In the genomic region with DNA sequence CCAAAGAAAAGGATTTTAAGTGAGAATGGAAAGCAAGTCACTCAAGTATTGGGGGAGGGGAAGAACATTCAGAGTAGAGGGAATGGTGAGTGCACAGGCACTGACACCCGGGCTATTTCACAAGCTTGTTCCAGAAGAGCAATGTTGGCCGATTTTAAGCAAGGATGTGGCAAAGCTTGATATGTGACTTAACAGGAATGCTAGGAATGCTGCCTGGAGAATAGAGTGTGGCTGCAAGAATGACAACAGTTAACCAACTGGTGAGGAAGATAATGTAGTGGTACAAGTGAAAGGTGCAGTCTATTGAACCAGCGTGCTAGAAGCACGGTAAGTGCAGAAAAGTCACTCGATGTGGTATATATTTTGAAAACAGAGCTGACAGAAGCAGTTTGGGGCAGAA, we compare ENCODE assay signal across 12 cellular contexts. TPM values are rescaled to one million over a fixed set of nuclear protein-coding genes. Genes with fewer than 3 reads are reported as not detected.
DNase-seq lines count a peak whose midpoint lies in the region; ATAC-seq and TF ChIP-seq lines count a peak whose summit lies in the region.
"Had no signal": no experiment of that assay in that cellular context is flagged by ENCODE, and none has a peak within 500 bp of the region (broad histone marks: within the 10 kb centered on the region; RNA-seq: fewer than 3 reads in every experiment).

No MANE protein-coding gene starts in this region.

- H3K27ac ChIP-seq in AG04450 (ENCODE audit: low read depth, low read length) (peak overlapping the region; percentile 49), IMR-90 (ENCODE audit: insufficient read depth, low read length) (peak overlapping the region; percentile 80), endodermal cell (ENCODE audit: low read depth, low read length) (no peak overlapping the region), lower lobe of right lung (no peak overlapping the region), ascending aorta (no peak overlapping the region)

- TF ChIP-seq CTCF in AG04450 (IDR thresholded peaks at IDR 0.05; ENCODE audit: low read depth, low read length) (no peak), IMR-90 (conservative IDR thresholded peaks at IDR 0.05; ENCODE audit: low read depth, low read length) (no peak), endodermal cell (conservative IDR thresholded peaks at IDR 0.05) (no peak), lower lobe of right lung (IDR thresholded peaks at IDR 0.05) (no peak), ascending aorta (IDR thresholded peaks at IDR 0.05) (no peak)

- H3K9me1 ChIP-seq in IMR-90 (ENCODE audit: insufficient read depth, low read length) = peaks cover 27% of the 10 kb centered on the region

- H3K36me3 ChIP-seq in IMR-90 (ENCODE audit: control insufficient read depth, insufficient read depth, low read length) = no peaks in the 10 kb centered on the region
- no peaks in the 10 kb centered on the region for H3K36me3 ChIP-seq in endodermal cell (ENCODE audit: control insufficient read depth, insufficient read depth, low read length)
- H3K36me3 ChIP-seq in lower lobe of right lung = no peaks in the 10 kb centered on the region
- no peaks in the 10 kb centered on the region for H3K36me3 ChIP-seq in ascending aorta

- peak; percentile 38 for ATAC-seq in IMR-90 (ENCODE audit: low read depth)
- peak; percentile 39 to 53 for ATAC-seq in lower lobe of right lung
- ATAC-seq in GM19328 (IDR thresholded peaks at IDR 0.05; ENCODE audit: unreplicated experiment) = no peak
- no peak for ATAC-seq in GM19395 (IDR thresholded peaks at IDR 0.05; ENCODE audit: unreplicated experiment)
- ATAC-seq: CD8-positive, alpha-beta T cell; naive thymus-derived CD8-positive, alpha-beta T cell had no signal

- H3K4me3 ChIP-seq in AG04450 (ENCODE audit: low read depth, low read length) (no peak overlapping the region), IMR-90 (ENCODE audit: insufficient read depth, low read depth, low read length) (no peak overlapping the region), endodermal cell (ENCODE audit: low read length) (no peak overlapping the region), lower lobe of right lung (no peak overlapping the region), ascending aorta (no peak overlapping the region)

- peak overlapping the region; percentile 94 for H2BK120ac ChIP-seq in IMR-90 (ENCODE audit: low read depth, low read length)

- peak; percentile 61 for DNase-seq in AG04450 (ENCODE audit: low read depth, low spot score)
- peak; percentile 85 for DNase-seq in IMR-90
- DNase-seq in endodermal cell = peak; percentile 80
- no peak for DNase-seq in lower lobe of right lung
- no peak for DNase-seq in ascending aorta (ENCODE audit: low spot score in 2 of 2)
- no peak for DNase-seq in D341Med (ENCODE audit: low spot score)
- DNase-seq: CD8-positive, alpha-beta T cell; effector CD4-positive, alpha-beta T cell; naive thymus-derived CD8-positive, alpha-beta T cell; NCI-H187 had no signal

- H2BK5ac ChIP-seq in IMR-90 (ENCODE audit: low read depth, low read length, poor library complexity, severe bottlenecking) = peak overlapping the region; percentile 98

- H3K27me3 Mint-ChIP-seq in endodermal cell (ENCODE audit: insufficient read depth) = peaks cover 5% of the 10 kb centered on the region

- BruUV-seq in IMR-90 (replicated peaks; lab: Mats Ljungman, UMichigan) = no TSS peak

- peak overlapping the region; percentile 94 for H4K91ac ChIP-seq in IMR-90 (ENCODE audit: insufficient read depth, low read depth, low read length)

- peak overlapping the region; percentile 58 for H2AK9ac ChIP-seq in IMR-90 (replicated peaks; ENCODE audit: low read depth, low read length, poor library complexity)

- H3K18ac ChIP-seq in IMR-90 (ENCODE audit: low read depth, low read length) = peak overlapping the region; percentile 49; the same call in 1 of the 2 replicates

- H3K27me3 ChIP-seq in AG04450 (ENCODE audit: control insufficient read depth, insufficient read depth, low read length) (no peaks in the 10 kb centered on the region), IMR-90 (ENCODE audit: control insufficient read depth, insufficient read depth, low read length) (no peaks in the 10 kb centered on the region), endodermal cell (ENCODE audit: control insufficient read depth, insufficient read depth, low read length, poor library complexity, severe bottlenecking) (no peaks in the 10 kb centered on the region), lower lobe of right lung (ENCODE audit: low read depth) (no peaks in the 10 kb centered on the region), ascending aorta (no peaks in the 10 kb centered on the region)

- H3K4me1 ChIP-seq in IMR-90 (ENCODE audit: control insufficient read depth, insufficient read depth, low read length) (peaks cover 24% of the 10 kb centered on the region), endodermal cell (ENCODE audit: control insufficient read depth, insufficient read depth, low read length) (peaks cover 19% of the 10 kb centered on the region), lower lobe of right lung (peaks cover 19% of the 10 kb centered on the region), ascending aorta (no peaks in the 10 kb centered on the region)

- peak overlapping the region; percentile 71 for H2AFZ ChIP-seq in IMR-90 (replicated peaks; ENCODE audit: low read length, poor library complexity)

- H3K23ac ChIP-seq in IMR-90 (ENCODE audit: low read depth, low read length) = peak overlapping the region; percentile 25; the same call in 1 of the 2 replicates

- intact Hi-C loops in IMR-90 (cut with micrococcal nuclease) = loop anchor here (10.0 kb wide), 2 partner anchors 258 to 978 kb away; no protein-coding TSS in a partner anchor
- intact Hi-C loops in lower lobe of right lung (cut with DNase I) = no loop called here
- intact Hi-C loops in ascending aorta (cut with DNase I) = no loop called here

- H3K4ac ChIP-seq in IMR-90 (ENCODE audit: low read depth, low read length) = peak overlapping the region; percentile 97; the same call in 1 of the 2 replicates

- no peaks in the 10 kb centered on the region for H3K9me3 Mint-ChIP-seq in endodermal cell
- H3K9me3 Mint-ChIP-seq: CD8-positive, alpha-beta T cell; naive thymus-derived CD8-positive, alpha-beta T cell had no signal

- H3K27ac Mint-ChIP-seq in endodermal cell = peak overlapping the region; percentile 81
- H3K27ac Mint-ChIP-seq: CD8-positive, alpha-beta T cell; naive thymus-derived CD8-positive, alpha-beta T cell had no signal

- H3K9ac ChIP-seq in IMR-90 (ENCODE audit: low read depth, low read length) (peak overlapping the region; percentile 26; the same call in 1 of the 2 replicates), endodermal cell (ENCODE audit: extremely low read depth, low read length, poor library complexity, severe bottlenecking) (no peak overlapping the region)

- 0% methylated on average over 1 of the region's 5 CpGs; no CpG with 5 or more reads in 1 of the 2 experiments for WGBS in IMR-90 (ENCODE audit: extremely low coverage in 2 of 2, insufficient read length in 1 of 2), 2 experiments
- WGBS in endodermal cell (ENCODE audit: insufficient coverage in 1 of 2, insufficient read length in 1 of 2), 2 experiments = 26 to 27% methylated on average over 5 of the region's 5 CpGs

- H3K79me1 ChIP-seq in IMR-90 (ENCODE audit: low read depth in 1 of 2, low read length in 2 of 2) = 0 out of 4 replicates have a peak, but pooled peaks cover 0 to 5% of the 10 kb centered on the region in 2 experiments

- in situ Hi-C loops in IMR-90 (cut with MboI; ENCODE audit: low sequenced_read_pairs) = loop anchor here (5.0 to 25.0 kb wide), 2 partner anchors 45 to 640 kb away; no protein-coding TSS in a partner anchor

- peaks cover 44% of the 10 kb centered on the region for H3K4me1 Mint-ChIP-seq in endodermal cell

- peak overlapping the region; percentile 97 for H2BK20ac ChIP-seq in IMR-90 (ENCODE audit: low read depth, low read length)

- H4K20me1 ChIP-seq in IMR-90 (ENCODE audit: insufficient read depth, low read length) = no peaks in the 10 kb centered on the region

- H2BK15ac ChIP-seq in IMR-90 (ENCODE audit: low read depth, low read length) = peak overlapping the region; percentile 1; the same call in 1 of the 3 replicates

- H4K8ac ChIP-seq in IMR-90 (ENCODE audit: low read depth in 2 of 2, low read length in 2 of 2) = peak overlapping the region; percentile 89 to 94

- peak overlapping the region; percentile 9 for H3K4me3 Mint-ChIP-seq in endodermal cell
- H3K4me3 Mint-ChIP-seq: CD8-positive, alpha-beta T cell; naive thymus-derived CD8-positive, alpha-beta T cell had no signal

- H2AK5ac ChIP-seq in IMR-90 (ENCODE audit: low read depth, low read length) = peak overlapping the region; percentile 35; the same call in 1 of the 2 replicates

- peak overlapping the region; percentile 24; the same call in 1 of the 2 replicates for H4K5ac ChIP-seq in IMR-90 (ENCODE audit: low read depth, low read length)

- CTCF ChIA-PET in AG04450 (lab: Charles Lee) = interaction anchor here (0.5 to 2.3 kb wide), 6 partner anchors 10 to 1266 kb away, joined by 3 to 12 read pairs (median 6); no protein-coding TSS in a partner anchor
- CTCF ChIA-PET in IMR-90 (lab: Yijun Ruan, JAX) = interaction anchor here (0.6 to 3.0 kb wide), 4 partner anchors 88 to 334 kb away, joined by 3 to 11 read pairs (median 6); no protein-coding TSS in a partner anchor

- H3K56ac ChIP-seq in IMR-90 (ENCODE audit: extremely low read depth, insufficient read depth, low read length) = peak overlapping the region; percentile 72; the same call in 1 of the 2 replicates

- H3K9me3 ChIP-seq in AG04450 (ENCODE audit: control insufficient read depth, insufficient read depth, low read length) (no peaks in the 10 kb centered on the region), IMR-90 (ENCODE audit: control insufficient read depth, insufficient read depth, low read length) (no peaks in the 10 kb centered on the region), endodermal cell (ENCODE audit: control insufficient read depth, low read length) (no peaks in the 10 kb centered on the region), lower lobe of right lung (no peaks in the 10 kb centered on the region), ascending aorta (no peaks in the 10 kb centered on the region)

- H3K36me3 Mint-ChIP-seq in endodermal cell (ENCODE audit: low read depth) = no peaks in the 10 kb centered on the region
- H3K36me3 Mint-ChIP-seq: CD8-positive, alpha-beta T cell; naive thymus-derived CD8-positive, alpha-beta T cell had no signal

- dilution Hi-C loops in IMR-90 (cut with HindIII; ENCODE audit: low sequenced_read_pairs, unreplicated experiment) = no loop called here

- POLR2A ChIA-PET in AG04450 (lab: Yijun Ruan, JAX) (interaction anchor here (0.9 to 1.1 kb wide), 2 partner anchors 11 to 30 kb away, joined by 3 read pairs; no protein-coding TSS in a partner anchor), IMR-90 (lab: Charles Lee; ENCODE audit: unreplicated experiment) (interaction anchor here (0.6 kb wide), 1 partner anchor 38 kb away, joined by 3 read pairs; no protein-coding TSS in a partner anchor)

- H3K14ac ChIP-seq in IMR-90 (replicated peaks; ENCODE audit: low read depth, low read length) = peak overlapping the region; percentile 53

- H3K4me2 ChIP-seq in IMR-90 (ENCODE audit: low read depth, low read length) = peak overlapping the region; percentile 11; the same call in 1 of the 2 replicates

- TF ChIP-seq RAD21 in IMR-90 (IDR thresholded peaks at IDR 0.05; ENCODE audit: low read length) = peak; percentile 19; the same call in 1 of the 2 replicates

- TF ChIP-seq POLR2A in IMR-90 (IDR thresholded peaks at IDR 0.05; ENCODE audit: low read depth, low read length) = no peak

RNA-seq across cellular contexts. Expression of a gene that starts 6.2 kb away (rescaled TPM):
- polyA plus RNA-seq in AG04450 (2011; rRNA removed) = 202 and 289 TPM in 2 replicates
- polyA minus RNA-seq in AG04450 (2011; rRNA and poly(A)+ RNA removed) = 122 and 160 TPM in 2 replicates
- total RNA-seq in IMR-90 (2012; rRNA removed) = 387 and 406 TPM in 2 replicates
- 356 and 418 TPM in 2 replicates for polyA plus RNA-seq in IMR-90 (2012; rRNA removed)
- 155 and 190 TPM in 2 replicates for polyA plus RNA-seq in IMR-90 (2012; cell fraction: cytosol; rRNA removed)
- 44.6 and 106 TPM in 2 replicates for polyA plus RNA-seq in IMR-90 (2012; cell fraction: nucleus; rRNA removed; ENCODE audit: low replicate concordance)
- total RNA-seq in endodermal cell = 10 to 100 TPM in 1 of 2 donors, 1 to 10 TPM in 1; 4.6 to 31.5 TPM
- polyA plus RNA-seq in endodermal cell (2013, experiment 1 of 2) = 62.4 TPM
- polyA plus RNA-seq in endodermal cell (2013, experiment 2 of 2) = 84.0 TPM
- 148 TPM for total RNA-seq in lower lobe of right lung
- 160 TPM for total RNA-seq in ascending aorta
- total RNA-seq: CD8-positive, alpha-beta T cell; naive thymus-derived CD8-positive, alpha-beta T cell had no signal

Comparison
In these comparisons a context has a peak if more than half of its experiments do, and no peak if none do; other contexts are left out.
1. DNase-seq: peak in AG04450 (single experiment), IMR-90 (single experiment) and endodermal cell (single experiment); none in lower lobe of right lung (single experiment), ascending aorta (0 of 2) and D341Med (single experiment).
2. H3K27ac ChIP-seq: peak in AG04450 (single experiment) and IMR-90 (single experiment); none in endodermal cell (single experiment), lower lobe of right lung (single experiment) and ascending aorta (0 of 2).
3. ATAC-seq: peak in IMR-90 (single experiment) and lower lobe of right lung (2 of 2); none in GM19328 (single experiment) and GM19395 (single experiment).